ENCODE assay signal across 37 cellular contexts in the genomic region with DNA sequence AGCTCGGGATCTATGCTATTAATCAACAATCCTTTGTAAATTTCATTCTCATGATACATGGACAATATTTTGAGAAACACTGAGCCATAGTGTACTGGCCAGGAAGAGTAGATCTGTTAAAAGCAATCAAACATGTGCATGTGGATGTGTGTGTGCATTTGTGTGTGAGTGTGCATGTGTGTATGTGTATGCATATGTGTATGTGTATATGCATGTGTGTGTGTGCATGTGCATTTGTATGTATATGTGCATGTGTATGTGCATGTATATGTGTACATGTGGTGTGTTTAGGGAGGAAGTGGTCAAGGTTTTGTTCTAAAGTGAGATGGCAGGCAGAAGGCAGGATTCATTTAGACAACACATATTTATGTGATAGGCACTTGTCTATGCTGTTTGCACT.
"Had no signal": no experiment of that assay in that cellular context is flagged by ENCODE, and none has a peak within 500 bp of the region (broad histone marks: within the 10 kb centered on the region; RNA-seq: fewer than 3 reads in every experiment).

No MANE protein-coding gene starts in this region.

- H3K9me3 ChIP-seq: adrenal gland, body of pancreas, breast epithelium had no signal

- H3K36me3 Mint-ChIP-seq: activated CD4-positive, alpha-beta memory T cell treated with anti-CD3 and anti-CD28 coated beads for 36 hours; activated naive CD4-positive, alpha-beta T cell treated with anti-CD3 and anti-CD28 coated beads, Interleukin-2, amount 50 U/mL, for 72 hours; activated naive CD8-positive, alpha-beta T cell treated with anti-CD3 and anti-CD28 coated beads for 36 hours had no signal

- H3K27me3 Mint-ChIP-seq: activated B cell treated with CpG ODN at 0.5 μM for 24 hours; activated CD4-positive, alpha-beta T cell treated with anti-CD3 and anti-CD28 coated beads, Interleukin-2, amount 10 ng/mL, durations not matched to agents 24 days and 14 days; activated CD8-positive, alpha-beta T cell treated with anti-CD3 and anti-CD28 coated beads for 36 hours; activated naive CD8-positive, alpha-beta T cell treated with anti-CD3 and anti-CD28 coated beads for 36 hours; activated T-helper 17 cell treated with anti-CD3 and anti-CD28 coated beads, Interleukin-2, amount 50 U/mL, for 72 hours had no signal

- H3K4me1 ChIP-seq: adrenal gland, body of pancreas, breast epithelium had no signal

- H3K4me3 Mint-ChIP-seq: activated B cell treated with CpG ODN at 0.5 μM for 24 hours; activated CD4-positive, alpha-beta memory T cell treated with anti-CD3 and anti-CD28 coated beads for 36 hours; activated CD4-positive, alpha-beta T cell treated with anti-CD3 and anti-CD28 coated beads, Interleukin-2, amount 10 ng/mL, durations not matched to agents 24 days and 14 days; activated CD8-positive, alpha-beta T cell treated with anti-CD3 and anti-CD28 coated beads for 36 hours; activated naive CD4-positive, alpha-beta T cell treated with anti-CD3 and anti-CD28 coated beads for 36 hours; activated naive CD8-positive, alpha-beta T cell treated with anti-CD3 and anti-CD28 coated beads for 36 hours; activated T-cell treated with anti-CD3 and anti-CD28 coated beads, Interleukin-2, amount 50 U/mL, for 4 hours; activated T-cell treated with anti-CD3 and anti-CD28 coated beads, Interleukin-2, amount 50 U/mL, for 72 hours; activated T-helper 1 cell treated with anti-CD3 and anti-CD28 coated beads, Interleukin-12 subunit alpha, Interleukin-12 subunit beta, Interleukin-2, Interleukin-4 antibody, amounts not matched to agents 30 ng/mL and 10 ng/mL and 1 ng/mL, durations not matched to agents 14 hours and 24 hours and 36 hours; activated T-helper 17 cell treated with anti-CD3 and anti-CD28 coated beads, Interleukin-2, amount 50 U/mL, for 72 hours; T-helper 1 cell treated with Interleukin-12 subunit alpha and Interleukin-12 subunit beta and Interleukin-4 antibody, amounts not matched to agents 30 μg/mL and 1 μg/mL, for 36 hours; T-helper 2 cell treated with Interferon-gamma antibody and Interleukin-4, amounts not matched to agents 5 μg/mL and 100 μg/mL, for 36 hours had no signal

- H3K27me3 ChIP-seq: adrenal gland, body of pancreas, brain microvascular endothelial cell, breast epithelium had no signal

- H3K9me3 Mint-ChIP-seq: activated CD4-positive, alpha-beta memory T cell treated with anti-CD3 and anti-CD28 coated beads for 36 hours; activated T-cell treated with anti-CD3 and anti-CD28 coated beads, Interleukin-2, amount 50 U/mL, for 72 hours; activated T-helper 1 cell treated with anti-CD3 and anti-CD28 coated beads, Interleukin-12 subunit alpha, Interleukin-12 subunit beta, Interleukin-2, Interleukin-4 antibody, amounts not matched to agents 30 ng/mL and 10 ng/mL and 1 ng/mL, durations not matched to agents 14 hours and 24 hours and 36 hours had no signal

- H3K27ac Mint-ChIP-seq: activated B cell treated with CpG ODN at 0.5 μM for 24 hours; activated CD4-positive, alpha-beta memory T cell treated with anti-CD3 and anti-CD28 coated beads for 36 hours; activated CD4-positive, alpha-beta T cell treated with anti-CD3 and anti-CD28 coated beads, Interleukin-2, amount 10 ng/mL, durations not matched to agents 24 days and 14 days; activated CD8-positive, alpha-beta T cell treated with anti-CD3 and anti-CD28 coated beads for 36 hours; activated naive CD4-positive, alpha-beta T cell treated with anti-CD3 and anti-CD28 coated beads for 36 hours; activated naive CD4-positive, alpha-beta T cell treated with anti-CD3 and anti-CD28 coated beads, Interleukin-2, amount 50 U/mL, for 72 hours; activated naive CD8-positive, alpha-beta T cell treated with anti-CD3 and anti-CD28 coated beads for 36 hours; activated T-cell treated with anti-CD3 and anti-CD28 coated beads, Interleukin-2, amount 50 U/mL, for 72 hours; activated T-helper 1 cell treated with anti-CD3 and anti-CD28 coated beads, Interleukin-12 subunit alpha, Interleukin-12 subunit beta, Interleukin-2, Interleukin-4 antibody, amounts not matched to agents 30 ng/mL and 10 ng/mL and 1 ng/mL, durations not matched to agents 14 hours and 24 hours and 36 hours; activated T-helper 17 cell treated with anti-CD3 and anti-CD28 coated beads, Interleukin-2, amount 50 U/mL, for 72 hours; T-helper 1 cell treated with Interleukin-12 subunit alpha and Interleukin-12 subunit beta and Interleukin-4 antibody, amounts not matched to agents 30 μg/mL and 1 μg/mL, for 36 hours; T-helper 2 cell treated with Interferon-gamma antibody and Interleukin-4, amounts not matched to agents 5 μg/mL and 100 μg/mL, for 36 hours had no signal

- FAIRE-seq: astrocyte, TTC549 had no signal

- H3K27ac ChIP-seq: adrenal gland, body of pancreas, brain microvascular endothelial cell, breast epithelium, VCaP had no signal

- H3K4me3 ChIP-seq: adrenal gland, body of pancreas, breast epithelium had no signal

- H3K36me3 ChIP-seq: adrenal gland, brain microvascular endothelial cell, breast epithelium had no signal

- H3K4me1 Mint-ChIP-seq: activated B cell treated with CpG ODN at 0.5 μM for 24 hours; activated CD4-positive, alpha-beta T cell treated with anti-CD3 and anti-CD28 coated beads, Interleukin-2, amount 10 ng/mL, durations not matched to agents 24 days and 14 days; activated naive CD8-positive, alpha-beta T cell treated with anti-CD3 and anti-CD28 coated beads for 36 hours; activated T-helper 17 cell treated with anti-CD3 and anti-CD28 coated beads, Interleukin-2, amount 50 U/mL, for 72 hours had no signal

- DNase-seq: activated B cell treated with CpG ODN at 0.5 μM for 24 hours; activated CD4-positive, alpha-beta memory T cell treated with anti-CD3 and anti-CD28 coated beads for 36 hours; activated CD4-positive, alpha-beta T cell treated with anti-CD3 and anti-CD28 coated beads for 4 hours; activated CD4-positive, alpha-beta T cell treated with anti-CD3 and anti-CD28 coated beads, Interleukin-2, amount 10 ng/mL, durations not matched to agents 24 days and 14 days; activated CD4-positive, alpha-beta T cell treated with anti-CD3 and anti-CD28 coated beads, Interleukin-2, amount 50 U/mL, for 1 hour; activated CD4-positive, alpha-beta T cell treated with anti-CD3 and anti-CD28 coated beads, Interleukin-2, amount 50 U/mL, for 4 hours; activated CD4-positive, CD25-positive, alpha-beta regulatory T cell treated with anti-CD3 and anti-CD28 coated beads, Interleukin-2, amount 50 U/mL, for 72 hours; activated CD8-positive, alpha-beta memory T cell treated with anti-CD3 and anti-CD28 coated beads, Interleukin-2, amount 50 U/mL, for 4 hours; activated CD8-positive, alpha-beta T cell treated with anti-CD3 and anti-CD28 coated beads for 36 hours; activated effector memory CD4-positive, alpha-beta T cell treated with anti-CD3 and anti-CD28 coated beads, Interleukin-2, amount 50 U/mL, for 16 hours; activated gamma-delta T cell treated with Interleukin-2 at 50 U/mL for 16 hours; activated naive CD4-positive, alpha-beta T cell; activated naive CD4-positive, alpha-beta T cell treated with anti-CD3 and anti-CD28 coated beads for 36 hours; activated naive CD4-positive, alpha-beta T cell treated with anti-CD3 and anti-CD28 coated beads, Interleukin-2, amount 50 U/mL, for 16 hours; activated naive CD8-positive, alpha-beta T cell treated with anti-CD3 and anti-CD28 coated beads for 36 hours; activated T-cell treated with anti-CD3 and anti-CD28 coated beads for 4 hours; activated T-cell treated with anti-CD3 and anti-CD28 coated beads, Interleukin-2, amount 50 U/mL, for 1 hour; activated T-cell treated with anti-CD3 and anti-CD28 coated beads, Interleukin-2, amount 50 U/mL, for 4 hours; activated T-cell treated with anti-CD3 and anti-CD28 coated beads, Interleukin-2, amount 50 U/mL, for 72 hours; adrenal gland; amniotic stem cell; aorta; body of pancreas; brain microvascular endothelial cell; central memory CD4-positive, alpha-beta T cell; T-helper 1 cell; T-helper 2 cell; T-helper 9 cell had no signal

- ATAC-seq: activated CD8-positive, alpha-beta T cell treated with anti-CD3 and anti-CD28 coated beads for 36 hours; activated naive CD4-positive, alpha-beta T cell treated with anti-CD3 and anti-CD28 coated beads, Interleukin-2, amount 50 U/mL, for 72 hours; activated T-cell treated with anti-CD3 and anti-CD28 coated beads, Interleukin-2, amount 50 U/mL, for 4 hours; activated T-cell treated with anti-CD3 and anti-CD28 coated beads, Interleukin-2, amount 50 U/mL, for 72 hours; activated T-helper 17 cell treated with anti-CD3 and anti-CD28 coated beads, Interleukin-2, amount 50 U/mL, for 72 hours; body of pancreas had no signal
